Comparison of ENCODE assay signal across 8 cellular contexts in genomic region chr6:116680880-116681672, GRCh38. TPM values are rescaled to one million over a fixed set of nuclear protein-coding genes. Genes with fewer than 3 reads are reported as not detected.
DNase-seq lines count a peak whose midpoint lies in the region; ATAC-seq, FAIRE-seq and TF ChIP-seq lines count a peak whose summit lies in the region.

Gene KPNA5 (plus strand): TSS chr6:116681211. CDS start chr6:116681335, 124 bp downstream.

- H3K4me3 ChIP-seq in adipocyte (ENCODE audit: low read length) (peak within 1 kb of the TSS; percentile 96), heart left ventricle (peak within 1 kb of the TSS; percentile 46 to 96 (median 77))

- H3K36me3 Mint-ChIP-seq in type B pancreatic cell: peaks cover 17% of the 10 kb centered on the region

- H3K4me3 Mint-ChIP-seq in type B pancreatic cell: peak within 1 kb of the TSS; percentile 99

- H3K4me1 Mint-ChIP-seq in type B pancreatic cell (ENCODE audit: unreplicated experiment): peaks cover 16% of the 10 kb centered on the region

- peak within 1 kb of the TSS; percentile 67 to 95 (median 92) for H3K27ac ChIP-seq in heart left ventricle

- ATAC-seq in HG02798 (IDR thresholded peaks at IDR 0.05; ENCODE audit: poor library complexity, unreplicated experiment) (peak; percentile 95), heart left ventricle (peak; percentile 97 to 99 (median 98))

- H3K9ac ChIP-seq in adipocyte (ENCODE audit: low read length): peak within 1 kb of the TSS; percentile 96

- H3K9me3 ChIP-seq in adipocyte (ENCODE audit: control insufficient read depth, low read length) (no peaks in the 10 kb centered on the region), heart left ventricle (peaks cover 0 to 2% (median 0%) of the 10 kb centered on the region in 12 donors)

- WGBS in heart left ventricle, 4 donors: 0 to 1% (median 0%) methylated on average over 52 to 69 of the region's 69 CpGs

- H3K4me1 ChIP-seq in adipocyte (ENCODE audit: control insufficient read depth, insufficient read depth, low read length): peaks cover 18% of the 10 kb centered on the region
- peaks cover 0 to 29% (median 9%) of the 10 kb centered on the region in 12 donors for H3K4me1 ChIP-seq in heart left ventricle

- TF ChIP-seq CTCF in heart left ventricle (IDR thresholded peaks at IDR 0.05) (no peak), type B pancreatic cell (conservative IDR thresholded peaks at IDR 0.05) (no peak)

- no peaks in the 10 kb centered on the region for H3K27me3 ChIP-seq in adipocyte (replicated peaks; ENCODE audit: control insufficient read depth, insufficient read depth, low read length)
- no peaks in the 10 kb centered on the region for H3K27me3 ChIP-seq in heart left ventricle

- peak within 1 kb of the TSS; percentile 97 for H3K27ac Mint-ChIP-seq in type B pancreatic cell

- H3K9me3 Mint-ChIP-seq in type B pancreatic cell: no peaks in the 10 kb centered on the region

- H3K27me3 Mint-ChIP-seq in type B pancreatic cell: no peaks in the 10 kb centered on the region

- H3K36me3 ChIP-seq in adipocyte (ENCODE audit: control insufficient read depth, insufficient read depth, low read length, severe bottlenecking) (peaks cover 3% of the 10 kb centered on the region), heart left ventricle (peaks cover 0 to 12% (median 0%) of the 10 kb centered on the region in 9 donors)

- DNase-seq in GM12891 (ENCODE audit: insufficient read length, low spot score) (peak; percentile 74), NCI-H1417 treated with DMSO at 0.1 percent for 48 hours (lab: John Stamatoyannopoulos, UW) (peak; percentile 72), SW 1271 (lab: John Stamatoyannopoulos, UW) (peak; percentile 70 to 90), adipocyte (ENCODE audit: low read depth) (peak; percentile 95), heart left ventricle (peak; percentile 90 to 94 (median 94)), posterior cingulate gyrus (peak; percentile 76 to 99 (median 90)), type B pancreatic cell (ENCODE audit: extremely low spot score, unreplicated experiment) (peak; percentile 93)

- intact Hi-C loops in heart left ventricle (cut with DNase I): loop anchor here in 1 of 10 donors (1.0 kb wide), 1 partner anchor 13 kb away; the partner anchor contains the start of gene ZUP1
- intact Hi-C loops in posterior cingulate gyrus (cut with DNase I): no loop called here

- TF ChIP-seq POLR2A in GM12891 (IDR thresholded peaks at IDR 0.05; ENCODE audit: low read depth, low read length): peak; percentile 96
- TF ChIP-seq POLR2A in heart left ventricle (IDR thresholded peaks at IDR 0.05): peak in 1 of 2 donors; percentile 79

- FAIRE-seq in GM12891 (lab: Jason Lieb, UNC): peak; percentile 97

TF ChIP-seq in GM12891, 5 proteins besides CTCF, POLR2A, EP300 and RAD21:
- TF ChIP-seq PAX5 (IDR thresholded peaks at IDR 0.05; ENCODE audit: insufficient read depth, low read length, severe bottlenecking) (peak; percentile 18), POU2F2 (IDR thresholded peaks at IDR 0.05; ENCODE audit: low read depth, low read length) (peak; percentile 70), POLR2AphosphoS5 (IDR thresholded peaks at IDR 0.05; ENCODE audit: low read depth, low read length) (peak; percentile 95), SPI1 (IDR thresholded peaks at IDR 0.05; ENCODE audit: low read depth, low read length) (no peak), TAF1 (IDR thresholded peaks at IDR 0.05; ENCODE audit: low read depth, low read length) (peak; percentile 87)

RNA-seq across cellular contexts. Expression of gene KPNA5, which starts in this region (rescaled TPM):
- 2.1 TPM for polyA plus RNA-seq in GM12891 (2012; ENCODE audit: low read depth, missing spikeins)
- total RNA-seq in heart left ventricle: 10 to 100 TPM in 3 of 9 donors, 1 to 10 TPM in 6; 3.1 to 12.5 (median 9.1) TPM
- 1 to 10 TPM; 1.6 to 2.6 TPM for polyA plus RNA-seq in heart left ventricle
- total RNA-seq in type B pancreatic cell (ENCODE audit: low replicate concordance): 9.6 and 12.6 TPM in 2 replicates

Comparison
In these comparisons a context has a peak if more than half of its experiments do, and no peak if none do; other contexts are left out.
1. Peak in every context shown above with its lines: DNase-seq, ATAC-seq, H3K4me3 ChIP-seq and H3K27ac ChIP-seq.